13 cellular contexts compared by ENCODE assay signal in the genomic region with DNA sequence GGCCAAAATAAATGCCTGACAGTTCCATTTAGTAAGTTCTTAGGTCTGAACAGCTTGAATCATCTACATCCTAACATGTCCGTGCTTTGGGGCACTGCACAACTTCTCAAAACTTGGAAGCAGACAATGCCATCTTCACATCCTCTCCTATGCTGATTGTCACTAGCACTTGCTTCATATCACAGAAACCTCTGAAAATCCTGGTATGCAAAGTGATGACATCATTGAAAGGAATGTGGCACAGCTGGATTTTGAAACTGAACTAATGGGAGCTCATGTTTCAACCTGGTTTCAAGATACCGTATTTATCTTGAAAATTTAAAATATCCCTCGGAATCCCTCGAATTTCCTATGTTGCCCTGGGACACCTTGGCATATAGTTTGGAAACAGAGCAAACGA.
A peak's percentile ranks its signal among the peaks of the same experiment; 100 is the strongest.
DNase-seq lines count a peak whose midpoint lies in the region; ATAC-seq and TF ChIP-seq lines count a peak whose summit lies in the region.
"Had no signal": no experiment of that assay in that cellular context is flagged by ENCODE, and none has a peak within 500 bp of the region (broad histone marks: within the 10 kb centered on the region; RNA-seq: fewer than 3 reads in every experiment).

No MANE protein-coding gene starts in this region.

- H2BK20ac ChIP-seq in IMR-90 (ENCODE audit: low read depth, low read length): peak overlapping the region; percentile 10; the same call in 1 of the 2 replicates

- H3K4me3 ChIP-seq in IMR-90 (ENCODE audit: insufficient read depth, low read depth, low read length) (no peak overlapping the region), mammary epithelial cell (replicated peaks in 1 of 3; ENCODE audit: insufficient read depth in 1 of 3, low read depth in 2 of 3, low read length in 3 of 3) (no peak overlapping the region), mesendoderm (ENCODE audit: low read length) (no peak overlapping the region)
- H3K4me3 ChIP-seq in effector memory CD4-positive, alpha-beta T cell (ENCODE audit: insufficient read depth, low read depth, low read length, poor library complexity, severe bottlenecking): no peak overlapping the region
- H3K4me3 ChIP-seq: colonic mucosa had no signal

- H2BK5ac ChIP-seq in IMR-90 (ENCODE audit: low read depth, low read length, poor library complexity, severe bottlenecking) (no peak overlapping the region), mesendoderm (ENCODE audit: low read length) (no peak overlapping the region)

- H2AK9ac ChIP-seq in IMR-90 (replicated peaks; ENCODE audit: low read depth, low read length, poor library complexity): no peak overlapping the region

- H3K27me3 ChIP-seq in IMR-90 (ENCODE audit: control insufficient read depth, insufficient read depth, low read length) (no peaks in the 10 kb centered on the region), mammary epithelial cell (ENCODE audit: insufficient read depth, low read length) (no peaks in the 10 kb centered on the region), mesendoderm (ENCODE audit: insufficient read depth, low read length, poor library complexity) (no peaks in the 10 kb centered on the region)
- no peaks in the 10 kb centered on the region for H3K27me3 ChIP-seq in effector memory CD4-positive, alpha-beta T cell (replicated peaks; ENCODE audit: control insufficient read depth, insufficient read depth, low read length, poor library complexity, severe bottlenecking)
- H3K27me3 ChIP-seq: colonic mucosa had no signal

- H3K27ac Mint-ChIP-seq in stimulated activated naive CD8-positive, alpha-beta T cell treated with anti-CD3 and anti-CD28 coated beads, Interleukin-15, amount 100 ng/mL, for 72 hours: no peak overlapping the region
- H3K27ac Mint-ChIP-seq: activated naive CD4-positive, alpha-beta T cell treated with anti-CD3 and anti-CD28 coated beads, Interleukin-2, amount 50 U/mL, for 72 hours; immature natural killer cell had no signal

- H3K18ac ChIP-seq in IMR-90 (ENCODE audit: low read depth, low read length) (no peak overlapping the region), mesendoderm (ENCODE audit: low read length) (no peak overlapping the region)

- DNase-seq in Daoy (ENCODE audit: low read depth) (peak; percentile 69), IMR-90 (peak; percentile 21), mammary epithelial cell (peak; percentile 75), mesendoderm (peak; percentile 80), NCI-H510A treated with DMSO at 0.1 percent for 48 hours (lab: John Stamatoyannopoulos, UW) (no peak)
- DNase-seq in effector memory CD4-positive, alpha-beta T cell: no peak
- no peak for DNase-seq in stimulated activated naive CD8-positive, alpha-beta T cell treated with anti-CD3 and anti-CD28 coated beads, Interleukin-15, amount 100 ng/mL, for 72 hours
- DNase-seq: colonic mucosa, immature natural killer cell, KBM-7, NCI-H187 treated with DMSO at 0.1 percent for 48 hours had no signal

- H2AK5ac ChIP-seq in IMR-90 (ENCODE audit: low read depth, low read length): no peak overlapping the region
- no peak overlapping the region for H2AK5ac ChIP-seq in mesendoderm (ENCODE audit: low read length)

- POLR2A ChIA-PET in IMR-90 (lab: Charles Lee; ENCODE audit: unreplicated experiment): no interaction called here

- H3K27ac ChIP-seq in IMR-90 (ENCODE audit: insufficient read depth, low read length) (no peak overlapping the region), mammary epithelial cell (ENCODE audit: insufficient read depth, low read depth, low read length) (no peak overlapping the region), mesendoderm (ENCODE audit: low read depth, low read length) (no peak overlapping the region)
- no peak overlapping the region for H3K27ac ChIP-seq in effector memory CD4-positive, alpha-beta T cell (ENCODE audit: insufficient read depth, low read length, poor library complexity, severe bottlenecking)
- H3K27ac ChIP-seq: colonic mucosa had no signal

- H3K4me2 ChIP-seq in IMR-90 (ENCODE audit: low read depth, low read length) (peak overlapping the region; percentile 70; the same call in 1 of the 2 replicates), mammary epithelial cell (ENCODE audit: insufficient read depth, low read depth, low read length) (peak overlapping the region; percentile 69), mesendoderm (ENCODE audit: low read length) (no peak overlapping the region)

- CTCF ChIA-PET in IMR-90 (lab: Yijun Ruan, JAX): interaction anchor here (1.6 kb wide), 1 partner anchor 16 kb away, joined by 3 read pairs; no protein-coding TSS in a partner anchor
- CTCF ChIA-PET in mammary epithelial cell (lab: Charles Lee; ENCODE audit: low non-redundant PET): interaction anchor here (0.6 kb wide), 1 partner anchor 289 kb away, joined by 3 read pairs; no protein-coding TSS in a partner anchor

- dilution Hi-C loops in IMR-90 (cut with HindIII; ENCODE audit: low sequenced_read_pairs, unreplicated experiment) (no loop called here), mammary epithelial cell (cut with HindIII; ENCODE audit: low sequenced_read_pairs) (no loop called here)

- TF ChIP-seq POLR2A in IMR-90 (IDR thresholded peaks at IDR 0.05; ENCODE audit: low read depth, low read length): no peak

- H2BK120ac ChIP-seq in IMR-90 (ENCODE audit: low read depth, low read length) (no peak overlapping the region), mesendoderm (ENCODE audit: low read depth, low read length) (no peak overlapping the region)

- no peak overlapping the region for H2BK15ac ChIP-seq in IMR-90 (ENCODE audit: low read depth, low read length)
- H2BK15ac ChIP-seq in mesendoderm (replicated peaks; ENCODE audit: low read depth): no peak overlapping the region

- no peak overlapping the region for H4K91ac ChIP-seq in IMR-90 (ENCODE audit: insufficient read depth, low read depth, low read length)

- TF ChIP-seq RAD21 in IMR-90 (IDR thresholded peaks at IDR 0.05; ENCODE audit: low read length): no peak

- no peaks in the 10 kb centered on the region for H3K4me1 Mint-ChIP-seq in stimulated activated naive CD8-positive, alpha-beta T cell treated with anti-CD3 and anti-CD28 coated beads, Interleukin-15, amount 100 ng/mL, for 72 hours

- peaks cover 3% of the 10 kb centered on the region; the same call in 1 of the 2 replicates for H3K4me1 ChIP-seq in IMR-90 (ENCODE audit: control insufficient read depth, insufficient read depth, low read length)
- peaks cover 10% of the 10 kb centered on the region for H3K4me1 ChIP-seq in mammary epithelial cell (ENCODE audit: insufficient read depth, low read length)
- H3K4me1 ChIP-seq in mesendoderm (ENCODE audit: control insufficient read depth, low read depth, low read length): peaks cover 2% of the 10 kb centered on the region
- H3K4me1 ChIP-seq in effector memory CD4-positive, alpha-beta T cell (ENCODE audit: control insufficient read depth, insufficient read depth, low read length, poor library complexity, severe bottlenecking): no peaks in the 10 kb centered on the region
- H3K4me1 ChIP-seq: colonic mucosa had no signal

- in situ Hi-C loops in IMR-90 (cut with MboI; ENCODE audit: low sequenced_read_pairs) (no loop called here), mammary epithelial cell (cut with MboI; ENCODE audit: low sequenced_read_pairs in 2 of 2) (no loop called here)

- H3K4ac ChIP-seq in IMR-90 (ENCODE audit: low read depth, low read length): no peak overlapping the region
- H3K4ac ChIP-seq in mesendoderm (ENCODE audit: low read depth, low read length): no peak overlapping the region

- TF ChIP-seq CTCF in IMR-90 (conservative IDR thresholded peaks at IDR 0.05; ENCODE audit: low read depth, low read length): no peak
- TF ChIP-seq CTCF in mammary epithelial cell (conservative IDR thresholded peaks at IDR 0.05 in 1 of 2, IDR thresholded peaks at IDR 0.05 in 1 of 2; ENCODE audit: extremely low read depth in 1 of 2, insufficient read depth in 1 of 2, low read depth in 1 of 2, low read length in 2 of 2): no peak

- ATAC-seq in IMR-90 (ENCODE audit: low read depth): no peak
- ATAC-seq in HG02840 (IDR thresholded peaks at IDR 0.05; ENCODE audit: low FRiP score, unreplicated experiment): no peak
- no peak for ATAC-seq in stimulated activated naive CD8-positive, alpha-beta T cell treated with anti-CD3 and anti-CD28 coated beads, Interleukin-15, amount 100 ng/mL, for 72 hours
- ATAC-seq: activated naive CD4-positive, alpha-beta T cell treated with anti-CD3 and anti-CD28 coated beads, Interleukin-2, amount 50 U/mL, for 72 hours had no signal

- H3K23ac ChIP-seq in IMR-90 (ENCODE audit: low read depth, low read length) (no peak overlapping the region), mesendoderm (ENCODE audit: low read length) (no peak overlapping the region)

- intact Hi-C loops in IMR-90 (cut with micrococcal nuclease) (no loop called here), mammary epithelial cell (cut with micrococcal nuclease) (loop anchor here (5.0 to 10.0 kb wide), 2 partner anchors 554 to 796 kb away; no protein-coding TSS in a partner anchor)

- H3K4me3 Mint-ChIP-seq in stimulated activated naive CD8-positive, alpha-beta T cell treated with anti-CD3 and anti-CD28 coated beads, Interleukin-15, amount 100 ng/mL, for 72 hours: no peak overlapping the region
- H3K4me3 Mint-ChIP-seq: immature natural killer cell had no signal

- no peaks in the 10 kb centered on the region for H3K27me3 Mint-ChIP-seq in stimulated activated naive CD8-positive, alpha-beta T cell treated with anti-CD3 and anti-CD28 coated beads, Interleukin-15, amount 100 ng/mL, for 72 hours

- H3K79me1 ChIP-seq in IMR-90 (ENCODE audit: low read depth in 1 of 2, low read length in 2 of 2): no peaks in the 10 kb centered on the region
- no peaks in the 10 kb centered on the region for H3K79me1 ChIP-seq in mesendoderm (ENCODE audit: low read length)

- no peaks in the 10 kb centered on the region for H3K79me2 ChIP-seq in mammary epithelial cell (ENCODE audit: insufficient read depth, low read length)
- H3K79me2 ChIP-seq in mesendoderm (ENCODE audit: control insufficient read depth, insufficient read depth, low read length): no peaks in the 10 kb centered on the region

- H3K36me3 ChIP-seq in IMR-90 (ENCODE audit: control insufficient read depth, insufficient read depth, low read length) (no peaks in the 10 kb centered on the region), mammary epithelial cell (ENCODE audit: insufficient read depth, low read length) (no peaks in the 10 kb centered on the region), mesendoderm (ENCODE audit: control insufficient read depth, insufficient read depth, low read length) (no peaks in the 10 kb centered on the region)
- H3K36me3 ChIP-seq in effector memory CD4-positive, alpha-beta T cell (ENCODE audit: control insufficient read depth, insufficient read depth, low read length): no peaks in the 10 kb centered on the region
- H3K36me3 ChIP-seq: colonic mucosa had no signal

- WGBS in IMR-90 (ENCODE audit: extremely low coverage in 2 of 2, insufficient read length in 1 of 2), 2 experiments: no CpG with 5 or more reads among the region's 5 CpGs
- WGBS in mammary epithelial cell (ENCODE audit: low coverage, missing lambda C conversion rate): 0% methylated on average over 5 of the region's 5 CpGs
- no CpG with 5 or more reads among the region's 5 CpGs for WGBS in mesendoderm (ENCODE audit: extremely low coverage, insufficient coverage, low lambda C conversion rate)

- H3K9me1 ChIP-seq in IMR-90 (ENCODE audit: insufficient read depth, low read length): no peaks in the 10 kb centered on the region

- H3K14ac ChIP-seq in IMR-90 (replicated peaks; ENCODE audit: low read depth, low read length): no peak overlapping the region

- no peaks in the 10 kb centered on the region for H4K20me1 ChIP-seq in IMR-90 (ENCODE audit: insufficient read depth, low read length)
- H4K20me1 ChIP-seq in mammary epithelial cell (ENCODE audit: insufficient read depth, low read length): no peaks in the 10 kb centered on the region

- H3K9ac ChIP-seq in IMR-90 (ENCODE audit: low read depth, low read length) (no peak overlapping the region), mammary epithelial cell (ENCODE audit: insufficient read depth, low read length) (no peak overlapping the region), mesendoderm (ENCODE audit: low read length) (no peak overlapping the region)

- no peak overlapping the region for H2AFZ ChIP-seq in IMR-90 (replicated peaks; ENCODE audit: low read length, poor library complexity)
- peak overlapping the region; percentile 32 for H2AFZ ChIP-seq in mammary epithelial cell (ENCODE audit: low read depth, low read length)

- no peak overlapping the region for H4K8ac ChIP-seq in IMR-90 (ENCODE audit: low read depth in 2 of 2, low read length in 2 of 2)
- no peak overlapping the region for H4K8ac ChIP-seq in mesendoderm (ENCODE audit: low read depth, low read length)

- H3K9me3 ChIP-seq in IMR-90 (ENCODE audit: control insufficient read depth, insufficient read depth, low read length) (no peaks in the 10 kb centered on the region), mammary epithelial cell (replicated peaks; ENCODE audit: insufficient read depth, low read length) (no peaks in the 10 kb centered on the region)
- no peaks in the 10 kb centered on the region for H3K9me3 ChIP-seq in effector memory CD4-positive, alpha-beta T cell (ENCODE audit: control insufficient read depth, low read length)
- H3K9me3 ChIP-seq: colonic mucosa had no signal

- H4K5ac ChIP-seq in IMR-90 (ENCODE audit: low read depth, low read length) (no peak overlapping the region), mesendoderm (ENCODE audit: low read length) (no peak overlapping the region)

- BruUV-seq in IMR-90 (replicated peaks; lab: Mats Ljungman, UMichigan) (no TSS peak), mammary epithelial cell (replicated peaks; lab: Mats Ljungman, UMichigan) (no TSS peak)

- H3K56ac ChIP-seq in IMR-90 (ENCODE audit: extremely low read depth, insufficient read depth, low read length): no peak overlapping the region
- no peak overlapping the region for H3K56ac ChIP-seq in mesendoderm (ENCODE audit: low read length)

- no peaks in the 10 kb centered on the region for H3K9me3 Mint-ChIP-seq in stimulated activated naive CD8-positive, alpha-beta T cell treated with anti-CD3 and anti-CD28 coated beads, Interleukin-15, amount 100 ng/mL, for 72 hours
- H3K9me3 Mint-ChIP-seq: activated naive CD4-positive, alpha-beta T cell treated with anti-CD3 and anti-CD28 coated beads, Interleukin-2, amount 50 U/mL, for 72 hours; immature natural killer cell had no signal

Comparison
In these comparisons a context has a peak if more than half of its experiments do, and no peak if none do; other contexts are left out.
1. DNase-seq: peak in Daoy (single experiment), IMR-90 (single experiment), mammary epithelial cell (single experiment) and mesendoderm (single experiment); none in effector memory CD4-positive, alpha-beta T cell (0 of 3), NCI-H510A treated with DMSO at 0.1 percent for 48 hours (single experiment) and stimulated activated naive CD8-positive, alpha-beta T cell treated with anti-CD3 and anti-CD28 coated beads, Interleukin-15, amount 100 ng/mL, for 72 hours (0 of 2).